ENCODE assay signal across 18 cellular contexts in the genomic region with DNA sequence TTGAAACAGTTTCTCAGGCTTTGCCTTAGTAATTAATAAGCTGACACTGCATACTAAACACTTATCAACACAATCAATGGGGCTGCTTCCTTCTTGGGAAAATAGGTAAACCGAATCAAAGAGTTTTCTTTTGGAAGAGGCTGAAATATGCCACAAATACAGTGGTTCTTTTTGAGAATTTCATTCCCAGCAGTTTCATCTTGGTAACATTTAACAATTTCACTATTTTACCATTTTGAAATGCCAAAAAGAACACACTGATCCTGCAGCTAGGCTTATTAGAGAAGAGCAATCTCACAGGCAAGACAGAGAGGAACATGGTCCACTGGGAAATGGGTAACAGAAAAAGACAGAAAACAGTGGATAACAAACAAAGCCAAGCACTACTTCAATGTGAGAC. TPM values are rescaled to one million over a fixed set of nuclear protein-coding genes. Genes with fewer than 3 reads are reported as not detected.
DNase-seq lines count a peak whose midpoint lies in the region; ATAC-seq and TF ChIP-seq lines count a peak whose summit lies in the region.
"Had no signal": no experiment of that assay in that cellular context is flagged by ENCODE, and none has a peak within 500 bp of the region (broad histone marks: within the 10 kb centered on the region; RNA-seq: fewer than 3 reads in every experiment).

No MANE protein-coding gene starts in this region.

- DNase-seq in dorsolateral prefrontal cortex (no peak), neural crest cell (ENCODE audit: low read depth, low spot score) (no peak), HT-29 (ENCODE audit: low spot score) (no peak), AG08396 (ENCODE audit: low spot score) (no peak), A172 (ENCODE audit: low spot score) (no peak)
- DNase-seq: 8988T, DMS79 treated with DMSO at 0.1 percent for 48 hours, GDM1, Kasumi-1, MM.1S, NCI-H1092 treated with DMSO at 0.1 percent for 48 hours, NCI-H2081 treated with DMSO at 0.1 percent for 48 hours, NCI-H510A, SHP77 had no signal

- H3K27me3 Mint-ChIP-seq in neural crest cell (ENCODE audit: low read depth): peaks cover 59% of the 10 kb centered on the region

- no peaks in the 10 kb centered on the region for H3K9me3 Mint-ChIP-seq in neural crest cell
- H3K9me3 Mint-ChIP-seq: IgD-negative memory B cell had no signal

- H3K4me1 Mint-ChIP-seq in neural crest cell: peaks cover 14% of the 10 kb centered on the region

- intact Hi-C loops in dorsolateral prefrontal cortex (cut with DNase I): loop anchor here in 1 of 2 donors (10.0 kb wide), 1 partner anchor 219 kb away; no protein-coding TSS in a partner anchor

- H3K36me3 ChIP-seq in ACC112 (ENCODE audit: insufficient read depth, low read length): no peaks in the 10 kb centered on the region
- H3K36me3 ChIP-seq in OCI-LY1 (ENCODE audit: insufficient read depth, low read length): peaks cover 11% of the 10 kb centered on the region

- peak overlapping the region; percentile 92 for H3K4me3 ChIP-seq in ACC112 (ENCODE audit: low read depth, low read length)
- peak overlapping the region; percentile 83 for H3K4me3 ChIP-seq in OCI-LY1 (ENCODE audit: low read depth, low read length, poor library complexity, severe bottlenecking)
- H3K4me3 ChIP-seq in dorsolateral prefrontal cortex: peak overlapping the region in 50 of 59 donors; percentile 15 to 81 (median 68)

- H3K9ac ChIP-seq in OCI-LY1 (ENCODE audit: low read length): peak overlapping the region; percentile 90

- H3K27me3 ChIP-seq in ACC112 (ENCODE audit: insufficient read depth, low read length) (peaks cover 15% of the 10 kb centered on the region; the same call in 1 of the 2 replicates), OCI-LY1 (ENCODE audit: insufficient read depth, low read length) (no peaks in the 10 kb centered on the region), dorsolateral prefrontal cortex (peaks cover 0 to 65% (median 22%) of the 10 kb centered on the region in 45 donors)

- H4K20me1 ChIP-seq in OCI-LY1 (ENCODE audit: insufficient read depth, low read length): no peaks in the 10 kb centered on the region

- TF ChIP-seq CTCF in OCI-LY1 (IDR thresholded peaks at IDR 0.05; ENCODE audit: low read length) (no peak), dorsolateral prefrontal cortex (IDR thresholded peaks at IDR 0.05 in 54 of 56, conservative IDR thresholded peaks at IDR 0.05 in 2 of 56; ENCODE audit: low read depth in 1 of 56, partially characterized antibody in 56 of 56) (no peak), neural crest cell (conservative IDR thresholded peaks at IDR 0.05) (no peak)

- H3K4me2 ChIP-seq in OCI-LY1 (ENCODE audit: low read length): peak overlapping the region; percentile 83

- no peak for ATAC-seq in esophagus mucosa

- no peaks in the 10 kb centered on the region for H3K9me3 ChIP-seq in OCI-LY1 (ENCODE audit: low read length)

- H3K9me2 ChIP-seq in OCI-LY1 (ENCODE audit: low read depth, low read length): no peaks in the 10 kb centered on the region

- no peak overlapping the region for H2AFZ ChIP-seq in ACC112 (ENCODE audit: low read length, unreplicated experiment)
- H2AFZ ChIP-seq in OCI-LY1 (ENCODE audit: low read length): no peak overlapping the region

- peak overlapping the region; percentile 95 for H3K4me3 Mint-ChIP-seq in neural crest cell

- no peaks in the 10 kb centered on the region for H3K36me3 Mint-ChIP-seq in neural crest cell (ENCODE audit: low read depth)

- no peak overlapping the region for H3K27ac Mint-ChIP-seq in neural crest cell (ENCODE audit: unreplicated experiment)

- H3K4me1 ChIP-seq in ACC112 (ENCODE audit: control insufficient read depth, insufficient read depth, low read length, unreplicated experiment) (peaks cover 27% of the 10 kb centered on the region), OCI-LY1 (ENCODE audit: insufficient read depth, low read length, severe bottlenecking) (peaks cover 69% of the 10 kb centered on the region)

- 0 out of 2 replicates have a peak, but pooled peaks cover 4% of the 10 kb centered on the region for H3F3A ChIP-seq in OCI-LY1 (ENCODE audit: insufficient read depth, low read length)

- H3K27ac ChIP-seq in ACC112 (ENCODE audit: low read depth, low read length) (peak overlapping the region; percentile 11; the same call in 1 of the 2 replicates), OCI-LY1 (ENCODE audit: low read depth, low read length, poor library complexity, severe bottlenecking) (peak overlapping the region; percentile 74), dorsolateral prefrontal cortex (peak overlapping the region in 12 of 59 donors; percentile 3 to 87 (median 35))

- H3K79me2 ChIP-seq in ACC112 (ENCODE audit: control insufficient read depth, insufficient read depth, low read length, unreplicated experiment): peaks cover 51% of the 10 kb centered on the region
- peaks cover 63% of the 10 kb centered on the region for H3K79me2 ChIP-seq in OCI-LY1 (ENCODE audit: insufficient read depth, low read length)

RNA-seq across cellular contexts. Expression of gene CNR1, which starts 2.6 kb away (rescaled TPM):
- total RNA-seq in dorsolateral prefrontal cortex (100 to 1,000 TPM in 4 of 120 experiments, 10 to 100 TPM in 116; 10.5 to 114 (median 59.2) TPM), neural crest cell (8.4 and 9.9 TPM in 2 replicates), esophagus mucosa (0.72 TPM)
- not detected in 2 replicates for total RNA-seq in HT-29 (2014; rRNA removed; shearing (Covaris generic))
- not detected in 2 replicates for total RNA-seq in A172 (2014; rRNA removed; shearing (Covaris generic))
